Comparison of ENCODE assay signal across 26 cellular contexts in the genomic region with DNA sequence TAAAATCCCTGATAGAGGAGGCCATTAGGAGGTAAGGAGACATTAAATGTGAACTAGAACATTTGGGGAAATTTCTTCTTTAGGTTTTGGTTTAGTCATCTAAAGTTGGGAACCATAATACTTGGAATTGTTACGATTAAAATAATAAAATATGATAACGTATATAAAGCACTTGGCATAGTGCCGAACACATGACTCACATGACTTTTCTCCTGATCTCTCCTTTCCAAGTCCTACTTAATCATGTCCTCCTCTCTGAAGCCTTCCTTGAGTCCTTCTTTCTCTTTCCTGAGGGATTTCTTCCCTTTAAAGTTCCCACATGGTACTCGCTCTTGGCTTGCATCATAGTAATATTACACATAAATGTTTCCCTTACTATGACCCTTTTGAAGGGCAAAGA. TPM values are rescaled to one million over a fixed set of nuclear protein-coding genes. Genes with fewer than 3 reads are reported as not detected.
DNase-seq lines count a peak whose midpoint lies in the region; ATAC-seq, FAIRE-seq and TF ChIP-seq lines count a peak whose summit lies in the region.
"Had no signal": no experiment of that assay in that cellular context is flagged by ENCODE, and none has a peak within 500 bp of the region (broad histone marks: within the 10 kb centered on the region; RNA-seq: fewer than 3 reads in every experiment).

No MANE protein-coding gene starts in this region.

- no peak overlapping the region for H2BK120ac ChIP-seq in IMR-90 (ENCODE audit: low read depth, low read length)

- no peak overlapping the region for H2BK15ac ChIP-seq in IMR-90 (ENCODE audit: low read depth, low read length)

- no peak overlapping the region for H4K8ac ChIP-seq in IMR-90 (ENCODE audit: low read depth in 2 of 2, low read length in 2 of 2)

- FAIRE-seq in small intestine (lab: Jason Lieb, UNC), result no peak
- FAIRE-seq: A549, GM12891, H54 had no signal

- no peak overlapping the region for H2AK5ac ChIP-seq in IMR-90 (ENCODE audit: low read depth, low read length)

- H4K91ac ChIP-seq in IMR-90 (ENCODE audit: insufficient read depth, low read depth, low read length), result no peak overlapping the region

- H3K9me3 ChIP-seq in IMR-90 (ENCODE audit: control insufficient read depth, insufficient read depth, low read length) (no peaks in the 10 kb centered on the region), small intestine (ENCODE audit: control insufficient read depth, low read depth) (no peaks in the 10 kb centered on the region)
- H3K9me3 ChIP-seq: A549; BLaER1 treated with 17β-estradiol and CSF1 and Interleukin-3, amounts not matched to agents 10 nM and 100 nM had no signal

- H3K14ac ChIP-seq in IMR-90 (replicated peaks; ENCODE audit: low read depth, low read length), result no peak overlapping the region

- in situ Hi-C loops in IMR-90 (cut with MboI; ENCODE audit: low sequenced_read_pairs), result no loop called here
- in situ Hi-C loops in brain microvascular endothelial cell (cut with HindIII; ENCODE audit: low pct_ligation_motif_present, low sequenced_read_pairs), result no loop called here

- no peaks in the 10 kb centered on the region for H3K9me1 ChIP-seq in IMR-90 (ENCODE audit: insufficient read depth, low read length)

- no peak overlapping the region for H3K56ac ChIP-seq in IMR-90 (ENCODE audit: extremely low read depth, insufficient read depth, low read length)

- no TSS peak for BruUV-seq in IMR-90 (replicated peaks; lab: Mats Ljungman, UMichigan)

- H2AK9ac ChIP-seq in IMR-90 (replicated peaks; ENCODE audit: low read depth, low read length, poor library complexity), result no peak overlapping the region

- H3K27me3 ChIP-seq in IMR-90 (ENCODE audit: control insufficient read depth, insufficient read depth, low read length), result no peaks in the 10 kb centered on the region
- no peaks in the 10 kb centered on the region for H3K27me3 ChIP-seq in brain microvascular endothelial cell (replicated peaks)
- no peaks in the 10 kb centered on the region for H3K27me3 ChIP-seq in small intestine (ENCODE audit: control insufficient read depth in 2 of 2, insufficient read depth in 2 of 2, low read length in 2 of 2)
- H3K27me3 ChIP-seq: BLaER1 treated with 17β-estradiol and CSF1 and Interleukin-3, amounts not matched to agents 10 nM and 100 nM had no signal

- POLR2A ChIA-PET in IMR-90 (lab: Charles Lee; ENCODE audit: unreplicated experiment), result no interaction called here

- no peak for TF ChIP-seq RAD21 in IMR-90 (IDR thresholded peaks at IDR 0.05; ENCODE audit: low read length)

- no peak overlapping the region for H3K23ac ChIP-seq in IMR-90 (ENCODE audit: low read depth, low read length)

- CTCF ChIA-PET in IMR-90 (lab: Yijun Ruan, JAX), result no interaction called here

- H3K36me3 ChIP-seq in IMR-90 (ENCODE audit: control insufficient read depth, insufficient read depth, low read length) (no peaks in the 10 kb centered on the region), brain microvascular endothelial cell (replicated peaks) (no peaks in the 10 kb centered on the region), small intestine (ENCODE audit: control insufficient read depth in 2 of 2, insufficient read depth in 2 of 2, low read length in 2 of 2) (no peaks in the 10 kb centered on the region)
- H3K36me3 ChIP-seq: BLaER1 treated with 17β-estradiol and CSF1 and Interleukin-3, amounts not matched to agents 10 nM and 100 nM had no signal

- H3K27ac ChIP-seq in IMR-90 (ENCODE audit: insufficient read depth, low read length) (no peak overlapping the region), brain microvascular endothelial cell (no peak overlapping the region), small intestine (ENCODE audit: low read depth in 1 of 2, low read length in 1 of 2) (no peak overlapping the region)
- H3K27ac ChIP-seq: A549; BLaER1 treated with 17β-estradiol and CSF1 and Interleukin-3, amounts not matched to agents 10 nM and 100 nM; HL-60 had no signal

- intact Hi-C loops in IMR-90 (cut with micrococcal nuclease), result no loop called here

- TF ChIP-seq POLR2A in IMR-90 (IDR thresholded peaks at IDR 0.05; ENCODE audit: low read depth, low read length), result no peak

- no peak overlapping the region for H3K4me3 ChIP-seq in IMR-90 (ENCODE audit: insufficient read depth, low read depth, low read length)
- H3K4me3 ChIP-seq in brain microvascular endothelial cell (ENCODE audit: low read depth, low read length), result no peak overlapping the region
- H3K4me3 ChIP-seq in fibroblast of pulmonary artery (replicated peaks; ENCODE audit: low read depth, low read length), result no peak overlapping the region
- no peak overlapping the region for H3K4me3 ChIP-seq in small intestine (ENCODE audit: low read depth in 1 of 2, low read length in 2 of 2)
- H3K4me3 ChIP-seq: A549; BLaER1 treated with 17β-estradiol and CSF1 and Interleukin-3, amounts not matched to agents 10 nM and 100 nM had no signal

- no peak overlapping the region for H2BK20ac ChIP-seq in IMR-90 (ENCODE audit: low read depth, low read length)

- no peak overlapping the region for H3K4me2 ChIP-seq in IMR-90 (ENCODE audit: low read depth, low read length)
- H3K4me2 ChIP-seq: A549; BLaER1 treated with 17β-estradiol and CSF1 and Interleukin-3, amounts not matched to agents 10 nM and 100 nM had no signal

- dilution Hi-C loops in IMR-90 (cut with HindIII; ENCODE audit: low sequenced_read_pairs, unreplicated experiment), result no loop called here

- WGBS in IMR-90 (ENCODE audit: extremely low coverage in 2 of 2, insufficient read length in 1 of 2), 2 experiments, result 40% methylated on average over 1 of the region's 4 CpGs; no CpG with 5 or more reads in 1 of the 2 experiments
- 43 to 66% (median 61%) methylated on average over 4 of the region's 4 CpGs for WGBS in small intestine, 3 donors

- H3K4me1 ChIP-seq in IMR-90 (ENCODE audit: control insufficient read depth, insufficient read depth, low read length) (no peaks in the 10 kb centered on the region), small intestine (ENCODE audit: control insufficient read depth in 2 of 2, insufficient read depth in 1 of 2, low read depth in 1 of 2, low read length in 1 of 2) (no peaks in the 10 kb centered on the region)
- H3K4me1 ChIP-seq: A549; BLaER1 treated with 17β-estradiol and CSF1 and Interleukin-3, amounts not matched to agents 10 nM and 100 nM had no signal

- TF ChIP-seq CTCF in IMR-90 (conservative IDR thresholded peaks at IDR 0.05; ENCODE audit: low read depth, low read length), result no peak
- TF ChIP-seq CTCF in brain microvascular endothelial cell (IDR thresholded peaks at IDR 0.05; ENCODE audit: low read depth, low read length, missing control alignments), result no peak
- no peak for TF ChIP-seq CTCF in fibroblast of pulmonary artery (IDR thresholded peaks at IDR 0.05; ENCODE audit: low read length, missing control alignments)

- H4K20me1 ChIP-seq in IMR-90 (ENCODE audit: insufficient read depth, low read length), result no peaks in the 10 kb centered on the region
- H4K20me1 ChIP-seq: BLaER1 treated with 17β-estradiol and CSF1 and Interleukin-3, amounts not matched to agents 10 nM and 100 nM had no signal

- no peaks in the 10 kb centered on the region for H3K79me1 ChIP-seq in IMR-90 (ENCODE audit: low read depth in 1 of 2, low read length in 2 of 2)

- no peak overlapping the region for H3K9ac ChIP-seq in IMR-90 (ENCODE audit: low read depth, low read length)
- H3K9ac ChIP-seq: BLaER1 treated with 17β-estradiol and CSF1 and Interleukin-3, amounts not matched to agents 10 nM and 100 nM had no signal

- ATAC-seq in IMR-90 (ENCODE audit: low read depth) (no peak), GM19463 (IDR thresholded peaks at IDR 0.05; ENCODE audit: unreplicated experiment) (no peak)
- ATAC-seq: A549 had no signal

- DNase-seq in IMR-90 (peak; percentile 54), brain microvascular endothelial cell (peak; percentile 37), fibroblast of pulmonary artery (ENCODE audit: low read depth) (peak; percentile 37), small intestine (peak; percentile 67), NCI-H1930 (lab: John Stamatoyannopoulos, UW) (no peak), NCI-H446 treated with DMSO at 0.1 percent for 48 hours (lab: John Stamatoyannopoulos, UW) (no peak)
- DNase-seq: AML-193; CD4-positive, alpha-beta T cell; COR-L47; GF-D8; MV-4-11; NCI-H1105 treated with DMSO at 0.1 percent for 48 hours; NCI-H146; NCI-H2029; NCI-H446; NCI-H526; NCI-H82; RPMI8226; SHP77 had no signal

- no peak overlapping the region for H4K5ac ChIP-seq in IMR-90 (ENCODE audit: low read depth, low read length)

- no peak overlapping the region for H3K4ac ChIP-seq in IMR-90 (ENCODE audit: low read depth, low read length)

- H2AFZ ChIP-seq in IMR-90 (replicated peaks; ENCODE audit: low read length, poor library complexity), result no peak overlapping the region

- H2BK5ac ChIP-seq in IMR-90 (ENCODE audit: low read depth, low read length, poor library complexity, severe bottlenecking), result no peak overlapping the region

- no peak overlapping the region for H3K18ac ChIP-seq in IMR-90 (ENCODE audit: low read depth, low read length)

TF ChIP-seq in IMR-90, 13 proteins besides CTCF, POLR2A, EP300 and RAD21:
- TF ChIP-seq MAZ (IDR thresholded peaks at IDR 0.05; ENCODE audit: borderline replicate concordance, low read depth, low read length), result no peak

RNA-seq across cellular contexts. Expression of a gene that starts 20.0 kb away (rescaled TPM):
- under 0.01 TPM in 2 replicates for total RNA-seq in IMR-90 (2012; rRNA removed)
- polyA plus RNA-seq in IMR-90 (2012; rRNA removed) (0.07 and 0.09 TPM in 2 replicates), small intestine (under 1 TPM in 1 of 3 donors, not detected in 2; 0.60 TPM)
- polyA plus RNA-seq in IMR-90 (2012; cell fraction: cytosol; rRNA removed), result 0.02 and 0.05 TPM in 2 replicates
- 0.07 TPM in 1 of 2 replicates, not detected in the other for polyA plus RNA-seq in IMR-90 (2012; cell fraction: nucleus; rRNA removed; ENCODE audit: low replicate concordance)
- total RNA-seq: CD4-positive, alpha-beta T cell; SK-MEL-5 had no signal

RNA-seq across cellular contexts. Expression of a gene that starts 59.5 kb away (rescaled TPM):
- total RNA-seq in IMR-90 (2012; rRNA removed), result 2.7 and 3.3 TPM in 2 replicates
- 1.3 and 1.5 TPM in 2 replicates for polyA plus RNA-seq in IMR-90 (2012; rRNA removed)
- 0.51 and 1.3 TPM in 2 replicates for polyA plus RNA-seq in IMR-90 (2012; cell fraction: cytosol; rRNA removed)
- polyA plus RNA-seq in IMR-90 (2012; cell fraction: nucleus; rRNA removed; ENCODE audit: low replicate concordance), result 0.33 and 0.94 TPM in 2 replicates
- 10 to 100 TPM; 26.5 to 60.2 (median 39.7) TPM for polyA plus RNA-seq in small intestine

Comparison
In these comparisons a context has a peak if more than half of its experiments do, and no peak if none do; other contexts are left out.
1. DNase-seq: peak in IMR-90 (single experiment), brain microvascular endothelial cell (single experiment), fibroblast of pulmonary artery (single experiment) and small intestine (single experiment); none in NCI-H1930 (0 of 2) and NCI-H446 treated with DMSO at 0.1 percent for 48 hours (single experiment).
2. RNA of a gene that starts 59.5 kb away (polyA plus RNA-seq): 26.5 to 60.2 TPM in small intestine; 0.33 to 1.5 TPM in IMR-90; every median in the first group is over 10 times any median in the second.